Comparison of ENCODE assay signal across 8 cellular contexts in the genomic region with DNA sequence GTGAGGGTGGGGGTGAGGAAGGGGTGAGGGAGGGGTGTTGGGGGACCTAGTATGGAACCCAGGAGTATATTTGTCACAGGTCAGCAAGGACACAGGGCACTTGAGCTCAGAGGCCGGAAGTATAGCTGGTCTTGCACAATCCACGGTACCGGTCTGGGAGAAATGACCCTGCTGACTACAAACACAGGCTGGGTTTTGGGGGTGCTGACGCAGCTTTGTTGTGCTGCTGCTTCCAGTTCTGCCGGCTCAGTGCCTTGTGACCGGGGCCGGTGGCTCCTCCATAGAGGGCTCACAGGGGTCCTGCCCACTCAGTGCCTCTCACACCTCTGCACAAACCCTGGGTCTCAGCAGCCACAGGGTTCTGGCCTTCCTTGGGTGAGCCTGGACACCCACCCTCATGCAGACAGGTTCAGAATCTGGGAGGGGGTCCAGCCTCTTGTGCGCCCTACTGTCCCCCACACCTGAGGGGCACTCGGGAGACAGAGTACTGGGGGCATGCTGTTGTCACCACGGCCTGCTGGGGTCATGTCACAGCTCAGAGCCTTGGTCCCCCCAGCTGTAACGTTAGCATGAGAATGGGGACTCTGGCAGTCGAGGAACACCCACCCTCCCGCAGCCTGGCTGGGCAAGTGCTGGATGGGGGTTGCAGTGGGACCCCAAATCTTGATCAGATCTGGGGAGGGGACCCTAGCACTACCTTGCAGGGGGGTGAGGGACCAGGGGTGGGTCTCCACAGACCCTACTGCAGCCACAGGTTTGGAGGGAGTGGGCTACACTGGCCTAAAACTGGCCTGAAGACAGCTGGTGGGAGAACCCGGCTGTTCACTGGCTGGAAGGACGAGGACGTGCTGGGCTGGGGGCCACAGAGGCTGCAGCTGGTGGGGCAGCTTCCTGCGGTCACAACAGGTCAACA. TPM values are rescaled to one million over a fixed set of nuclear protein-coding genes. Genes with fewer than 3 reads are reported as not detected.
DNase-seq lines count a peak whose midpoint lies in the region; ATAC-seq lines count a peak whose summit lies in the region.

No MANE protein-coding gene starts in this region.

- peaks cover 43% of the 10 kb centered on the region for H3K4me1 ChIP-seq in mesenchymal stem cell (ENCODE audit: control insufficient read depth, insufficient read depth, low read depth, low read length)
- no peaks in the 10 kb centered on the region for H3K4me1 ChIP-seq in aorta (ENCODE audit: control insufficient read depth in 1 of 2, insufficient read depth in 2 of 2, low read length in 2 of 2)

- peak overlapping the region in 1 of 2 experiments; percentile 56 for H3K23ac ChIP-seq in mesenchymal stem cell (ENCODE audit: low read length in 2 of 2)

- 61% methylated on average over 14 of the region's 17 CpGs for WGBS in mesenchymal stem cell
- WGBS in aorta, 2 donors: 69 to 71% methylated on average over 15 to 17 of the region's 17 CpGs

- H3K36me3 ChIP-seq in mesenchymal stem cell (ENCODE audit: control insufficient read depth in 1 of 2, insufficient read depth in 2 of 2, low read depth in 1 of 2, low read length in 2 of 2) (peaks cover 36 to 42% of the 10 kb centered on the region in 2 experiments), aorta (ENCODE audit: control insufficient read depth in 1 of 2, insufficient read depth in 2 of 2, low read length in 1 of 2) (peaks cover 0 to 3% of the 10 kb centered on the region in 2 donors)

- no peaks in the 10 kb centered on the region for H3K9me3 ChIP-seq in mesenchymal stem cell (ENCODE audit: control insufficient read depth, low read length)
- no peaks in the 10 kb centered on the region for H3K9me3 ChIP-seq in aorta (ENCODE audit: control insufficient read depth, low read length)

- no peak overlapping the region for H3K27ac ChIP-seq in mesenchymal stem cell (ENCODE audit: low read length, poor library complexity, severe bottlenecking)
- H3K27ac ChIP-seq in aorta (ENCODE audit: low read depth in 1 of 2, low read length in 2 of 2): no peak overlapping the region

- intact Hi-C loops in dendritic cell treated with granulocyte-macrophage colony-stimulating factor and Interleukin-4, amounts not matched to agents 40 ng/mL and 50 ng/mL, for 4 days (cut with micrococcal nuclease): no loop called here
- intact Hi-C loops in aorta (cut with DNase I): loop anchor here in 1 of 2 donors (1.0 kb wide), 1 partner anchor 19 kb away; no protein-coding TSS in a partner anchor

- peak; percentile 62 for DNase-seq in activated effector memory CD4-positive, alpha-beta T cell treated with anti-CD3 and anti-CD28 coated beads, Interleukin-2, amount 50 U/mL, for 16 hours
- DNase-seq in activated effector memory CD4-positive, alpha-beta T cell treated with Interleukin-2 at 50 U/mL for 16 hours: no peak
- DNase-seq in mesenchymal stem cell (peak; percentile 90), aorta (peak; percentile 83 to 93), ACHN (no peak), activated gamma-delta T cell (lab: John Stamatoyannopoulos, UW) (no peak)

- H3K27me3 Mint-ChIP-seq in dendritic cell treated with granulocyte-macrophage colony-stimulating factor and Interleukin-4, amounts not matched to agents 40 ng/mL and 50 ng/mL, for 4 days: no peaks in the 10 kb centered on the region

- peaks cover 89% of the 10 kb centered on the region for H3K4me1 Mint-ChIP-seq in dendritic cell treated with granulocyte-macrophage colony-stimulating factor and Interleukin-4, amounts not matched to agents 40 ng/mL and 50 ng/mL, for 4 days (ENCODE audit: low read depth)

- H3K14ac ChIP-seq in mesenchymal stem cell (ENCODE audit: low read length in 2 of 2): peak overlapping the region in 1 of 2 experiments; percentile 78

- peak overlapping the region; percentile 70 for H3K9ac ChIP-seq in mesenchymal stem cell (ENCODE audit: low read length)

- H3K36me3 Mint-ChIP-seq in dendritic cell treated with granulocyte-macrophage colony-stimulating factor and Interleukin-4, amounts not matched to agents 40 ng/mL and 50 ng/mL, for 4 days (ENCODE audit: low read depth): peaks cover 54% of the 10 kb centered on the region

- H3K4me2 ChIP-seq in mesenchymal stem cell (ENCODE audit: low read length, poor library complexity, severe bottlenecking): no peak overlapping the region

- H3K4me3 Mint-ChIP-seq in dendritic cell treated with granulocyte-macrophage colony-stimulating factor and Interleukin-4, amounts not matched to agents 40 ng/mL and 50 ng/mL, for 4 days: peak overlapping the region; percentile 44

- peak overlapping the region; percentile 10 for H2AFZ ChIP-seq in mesenchymal stem cell (ENCODE audit: low read depth, low read length)

- H2BK15ac ChIP-seq in mesenchymal stem cell (ENCODE audit: low read depth, poor library complexity, severe bottlenecking): peak overlapping the region; percentile 30

- peak overlapping the region; percentile 94 for H4K8ac ChIP-seq in mesenchymal stem cell (ENCODE audit: low read length)

- peak overlapping the region; percentile 86 for H2BK120ac ChIP-seq in mesenchymal stem cell (ENCODE audit: low read depth, low read length)

- H3K27ac Mint-ChIP-seq in dendritic cell treated with granulocyte-macrophage colony-stimulating factor and Interleukin-4, amounts not matched to agents 40 ng/mL and 50 ng/mL, for 4 days: peak overlapping the region; percentile 89

- peak overlapping the region; percentile 80 to 92 for H3K18ac ChIP-seq in mesenchymal stem cell (ENCODE audit: low read depth in 1 of 2, low read length in 2 of 2)

- H3K4ac ChIP-seq in mesenchymal stem cell (ENCODE audit: low read depth in 1 of 2, low read length in 2 of 2): peak overlapping the region; percentile 71 to 92

- H4K91ac ChIP-seq in mesenchymal stem cell (ENCODE audit: low read length): peak overlapping the region; percentile 93

- H2AK5ac ChIP-seq in mesenchymal stem cell (ENCODE audit: low read length, severe bottlenecking): no peak overlapping the region

- no peak overlapping the region for H2BK5ac ChIP-seq in mesenchymal stem cell (ENCODE audit: low read depth, low read length, poor library complexity, severe bottlenecking)

- H3K79me1 ChIP-seq in mesenchymal stem cell (replicated peaks; ENCODE audit: low read length, poor library complexity, severe bottlenecking): peaks cover 23% of the 10 kb centered on the region

- peak overlapping the region; percentile 75 to 97 for H2BK12ac ChIP-seq in mesenchymal stem cell (ENCODE audit: low read length in 2 of 2)

- ATAC-seq in aorta (ENCODE audit: low FRiP score): peak; percentile 40
- no peak for ATAC-seq in HG03457 (IDR thresholded peaks at IDR 0.05; ENCODE audit: unreplicated experiment)

- H3K27me3 ChIP-seq in mesenchymal stem cell (ENCODE audit: control insufficient read depth in 1 of 2, insufficient read depth in 1 of 2, low read length in 2 of 2): no peaks in the 10 kb centered on the region
- H3K27me3 ChIP-seq in aorta (ENCODE audit: control insufficient read depth in 1 of 2, insufficient read depth in 2 of 2, low read length in 1 of 2): no peaks in the 10 kb centered on the region

- in situ Hi-C loops in ACHN (cut with HindIII; ENCODE audit: low pct_ligation_motif_present, low pct_unique_long_range_greater_than_20kb, low sequenced_read_pairs): no loop called here

- H3K9me3 Mint-ChIP-seq in dendritic cell treated with granulocyte-macrophage colony-stimulating factor and Interleukin-4, amounts not matched to agents 40 ng/mL and 50 ng/mL, for 4 days: no peaks in the 10 kb centered on the region

- H3K4me3 ChIP-seq in mesenchymal stem cell (ENCODE audit: insufficient read depth in 1 of 2, low read depth in 1 of 2, low read length in 2 of 2): no peak overlapping the region
- H3K4me3 ChIP-seq in aorta (ENCODE audit: low read length in 2 of 2): no peak overlapping the region

RNA-seq across cellular contexts. Expression of a gene that starts 17.7 kb away (rescaled TPM):
- polyA plus RNA-seq in mesenchymal stem cell (2013, experiment 1 of 2): 62.3 TPM
- 64.2 TPM for polyA plus RNA-seq in mesenchymal stem cell (2013, experiment 2 of 2)
- total RNA-seq in aorta: 10 to 100 TPM; 66.8 to 80.3 TPM
- 100 to 1,000 TPM in 1 of 2 donors, 10 to 100 TPM in 1; 46.7 to 113 TPM for polyA plus RNA-seq in aorta

RNA-seq across cellular contexts. Expression of a gene that starts 20.3 kb away (rescaled TPM):
- polyA plus RNA-seq in mesenchymal stem cell (2013, experiment 1 of 2): 66.8 TPM
- polyA plus RNA-seq in mesenchymal stem cell (2013, experiment 2 of 2): 66.1 TPM
- 10 to 100 TPM; 47.7 to 50.5 TPM for total RNA-seq in aorta
- polyA plus RNA-seq in aorta: 10 to 100 TPM; 80.1 to 92.3 TPM

RNA-seq across cellular contexts. Expression of a gene that starts 57.8 kb away (rescaled TPM):
- polyA plus RNA-seq in mesenchymal stem cell (2013, experiment 1 of 2): 0.03 TPM
- polyA plus RNA-seq in mesenchymal stem cell (2013, experiment 2 of 2): not detected
- 10 to 100 TPM in 1 of 2 donors, 1 to 10 TPM in 1; 3.8 to 10.3 TPM for total RNA-seq in aorta
- polyA plus RNA-seq in aorta: 1 to 10 TPM; 2.6 to 5.0 TPM

Comparison
In these comparisons a context has a peak if more than half of its experiments do, and no peak if none do; other contexts are left out.
1. DNase-seq: peak in activated effector memory CD4-positive, alpha-beta T cell treated with anti-CD3 and anti-CD28 coated beads, Interleukin-2, amount 50 U/mL, for 16 hours (single experiment), mesenchymal stem cell (single experiment) and aorta (2 of 2); none in activated effector memory CD4-positive, alpha-beta T cell treated with Interleukin-2 at 50 U/mL for 16 hours (single experiment), ACHN (single experiment) and activated gamma-delta T cell (single experiment).